21 cellular contexts compared by ENCODE assay signal in the genomic region with DNA sequence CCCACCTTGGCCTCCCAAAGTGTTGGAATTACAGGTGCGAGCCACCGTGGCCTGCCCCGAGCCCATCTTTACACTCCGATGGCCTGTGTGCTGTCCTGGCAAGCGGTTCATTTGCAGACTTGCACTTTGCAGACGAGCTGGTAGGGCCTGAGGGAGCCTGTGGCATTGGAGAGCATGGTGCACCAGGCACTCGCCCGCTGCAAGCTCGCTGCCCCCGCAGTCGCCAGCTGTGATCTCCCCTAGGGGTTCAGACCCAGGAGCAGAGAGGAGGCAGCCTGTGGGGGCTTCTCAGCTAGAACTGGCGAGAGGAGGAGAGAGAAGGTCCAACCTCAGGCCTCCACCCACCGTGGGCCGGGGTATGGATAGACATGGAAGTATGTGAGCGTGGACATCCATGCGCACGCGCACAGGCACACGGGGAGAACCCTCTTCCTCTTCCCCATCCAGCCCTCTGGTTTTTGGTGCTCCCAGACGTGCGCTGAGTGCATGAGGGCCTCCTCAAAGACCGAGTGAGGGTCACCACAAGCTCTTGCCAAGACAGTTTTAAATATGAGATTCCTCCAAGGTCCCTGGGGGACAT.
"Had no signal": no experiment of that assay in that cellular context is flagged by ENCODE, and none has a peak within 500 bp of the region (broad histone marks: within the 10 kb centered on the region; RNA-seq: fewer than 3 reads in every experiment).

No MANE protein-coding gene starts in this region.

- ATAC-seq: gastrocnemius medialis; naive thymus-derived CD8-positive, alpha-beta T cell; stimulated activated naive CD8-positive, alpha-beta T cell treated with anti-CD3 and anti-CD28 coated beads, Interleukin-15, Interleukin-2, amounts not matched to agents 100 U/mL and 50 U/mL, for 24 hours; upper lobe of right lung had no signal

- H3K36me3 Mint-ChIP-seq: activated naive CD8-positive, alpha-beta T cell; naive thymus-derived CD8-positive, alpha-beta T cell had no signal

- H3K27me3 Mint-ChIP-seq: activated naive CD8-positive, alpha-beta T cell; naive thymus-derived CD8-positive, alpha-beta T cell had no signal

- H3K27ac Mint-ChIP-seq: activated naive CD8-positive, alpha-beta T cell; naive thymus-derived CD8-positive, alpha-beta T cell; progenitor cell of endocrine pancreas had no signal

- H3K36me3 ChIP-seq: gastrocnemius medialis, neutrophil, ovary, upper lobe of right lung had no signal

- H3K9me3 ChIP-seq: gastrocnemius medialis, neutrophil, ovary, upper lobe of right lung had no signal

- H3K9me3 Mint-ChIP-seq: naive thymus-derived CD8-positive, alpha-beta T cell had no signal

- H3K4me3 Mint-ChIP-seq: activated naive CD8-positive, alpha-beta T cell; naive thymus-derived CD8-positive, alpha-beta T cell had no signal

- H3K27ac ChIP-seq: gastrocnemius medialis, neutrophil, ovary, skin epidermis, upper lobe of right lung had no signal

- H3K27me3 ChIP-seq: gastrocnemius medialis, ovary, upper lobe of right lung had no signal

- DNase-seq: activated CD4-positive, alpha-beta T cell treated with anti-CD3 and anti-CD28 coated beads for 48 hours; activated CD4-positive, alpha-beta T cell treated with anti-CD3 and anti-CD28 coated beads, Interleukin-2, amount 50 U/mL, for 48 hours; activated CD8-positive, alpha-beta memory T cell treated with anti-CD3 and anti-CD28 coated beads for 24 hours; activated effector memory CD4-positive, alpha-beta T cell treated with Interleukin-2 at 50 U/mL for 16 hours; activated naive CD4-positive, alpha-beta T cell treated with Interleukin-2 at 50 U/mL for 16 hours; effector memory CD4-positive, alpha-beta T cell; erythroblast; gastrocnemius medialis; glutamatergic neuron; left colon; mammary epithelial cell; naive thymus-derived CD8-positive, alpha-beta T cell; ovary; stimulated activated CD4-positive, alpha-beta T cell treated with anti-CD3 and anti-CD28 coated beads, Interleukin-12 subunit alpha, Interleukin-12 subunit beta, amount 100 ng/mL, for 4 hours; stimulated activated CD4-positive, alpha-beta T cell treated with anti-CD3 and anti-CD28 coated beads, Interleukin-4, amount 100 ng/mL, for 1 hour; stimulated activated naive CD8-positive, alpha-beta T cell treated with anti-CD3 and anti-CD28 coated beads, Interleukin-15, Interleukin-2, amounts not matched to agents 100 U/mL and 50 U/mL, for 24 hours; upper lobe of right lung had no signal

- H3K4me3 ChIP-seq: gastrocnemius medialis, ovary, skin epidermis, upper lobe of right lung had no signal
